Comparison of ENCODE assay signal across 8 cellular contexts in the genomic region with DNA sequence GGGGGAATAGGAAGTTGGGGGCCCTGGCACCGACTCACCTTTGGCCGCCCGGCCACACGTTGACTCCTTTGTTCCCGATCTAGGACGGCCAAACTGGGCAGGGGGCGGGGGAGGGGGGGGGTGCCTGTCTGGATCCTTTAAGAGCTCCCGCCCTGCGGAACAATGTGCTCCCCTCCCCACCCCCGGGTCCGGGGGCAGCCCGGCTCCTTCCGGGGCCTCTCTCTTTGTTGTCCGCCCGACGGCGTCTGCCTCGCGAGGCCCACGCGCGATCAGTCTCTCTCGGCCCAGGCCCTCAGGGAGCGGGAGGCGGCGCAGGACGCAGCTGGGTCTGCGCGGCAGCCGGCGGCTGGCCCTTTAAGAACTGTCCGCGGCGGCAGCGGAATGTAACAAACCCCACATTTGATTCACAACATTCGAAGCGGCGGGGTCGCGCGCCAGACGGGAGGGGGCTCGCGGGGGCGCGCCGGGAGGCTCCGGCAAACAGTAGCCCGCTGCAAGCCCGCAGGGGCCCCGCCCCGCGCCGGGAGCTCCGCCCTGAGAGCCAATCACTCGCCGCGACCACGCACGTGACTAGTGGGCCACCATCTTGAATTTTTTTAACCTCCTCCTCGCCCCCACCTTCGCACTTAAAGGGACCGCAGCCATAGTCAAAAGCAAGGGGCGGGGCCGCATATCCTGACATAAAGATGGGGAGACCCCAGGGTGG. TPM values are rescaled to one million over a fixed set of nuclear protein-coding genes. Genes with fewer than 3 reads are reported as not detected.
A peak's percentile ranks its signal among the peaks of the same experiment; 100 is the strongest.
DNase-seq lines count a peak whose midpoint lies in the region; ATAC-seq and TF ChIP-seq lines count a peak whose summit lies in the region.

A gene (minus strand): TSS at position 501 of the 706 bp plus-strand sequence. CDS start 4,930 bp downstream, outside the sequence.

- H3K4me3 ChIP-seq in right lobe of liver, result peak within 1 kb of the TSS; percentile 83 to 93 (median 92)

- TF ChIP-seq CTCF in CD4-positive, alpha-beta T cell (IDR thresholded peaks at IDR 0.05), result no peak
- no peak for TF ChIP-seq CTCF in right lobe of liver (IDR thresholded peaks at IDR 0.05)

- H3K36me3 ChIP-seq in right lobe of liver, result peaks cover 0 to under 1% (median 0%) of the 10 kb centered on the region in 4 donors

- H3K27ac Mint-ChIP-seq in CD4-positive, alpha-beta T cell, result peak within 1 kb of the TSS; percentile 100
- H3K27ac Mint-ChIP-seq in activated CD4-positive, alpha-beta memory T cell treated with anti-CD3 and anti-CD28 coated beads for 36 hours, result peak within 1 kb of the TSS; percentile 97

- intact Hi-C loops in CD4-positive, alpha-beta T cell (cut with DNase I, micrococcal nuclease), result loop anchor here (1.0 to 10.0 kb wide), 7 partner anchors 35 to 1055 kb away; a partner anchor contains a TSS
- intact Hi-C loops in activated CD4-positive, alpha-beta memory T cell treated with anti-CD3 and anti-CD28 coated beads for 36 hours (cut with micrococcal nuclease), result loop anchor here (1.0 to 10.0 kb wide), 10 partner anchors 89 to 1042 kb away; a partner anchor contains a TSS
- intact Hi-C loops in right lobe of liver (cut with DNase I), result loop anchor here in 1 of 2 donors (10.0 kb wide), 1 partner anchor 92 kb away; a partner anchor contains a TSS

- peak within 1 kb of the TSS; percentile 99 for H3K4me3 Mint-ChIP-seq in CD4-positive, alpha-beta T cell
- H3K4me3 Mint-ChIP-seq in activated CD4-positive, alpha-beta memory T cell treated with anti-CD3 and anti-CD28 coated beads for 36 hours, result peak within 1 kb of the TSS; percentile 92

- DNase-seq in CD4-positive, alpha-beta T cell, result peak; percentile 97 to 99 (median 98)
- DNase-seq in HK-2 (ENCODE audit: unreplicated experiment) (peak; percentile 90), NCI-H82 treated with DMSO at 0.1 percent for 48 hours (lab: John Stamatoyannopoulos, UW; ENCODE audit: unreplicated experiment) (peak; percentile 83), dermis microvascular lymphatic vessel endothelial cell (ENCODE audit: low read depth in 2 of 2) (peak; percentile 94 to 98), right lobe of liver (peak; percentile 98)
- DNase-seq in activated CD4-positive, alpha-beta memory T cell treated with anti-CD3 and anti-CD28 coated beads for 36 hours, result peak; percentile 99
- peak; percentile 98 for DNase-seq in stimulated activated CD4-positive, alpha-beta T cell treated with anti-CD3 and anti-CD28 coated beads, Interleukin-4, amount 100 ng/mL, for 24 hours

- H3K27me3 Mint-ChIP-seq in CD4-positive, alpha-beta T cell, result no peaks in the 10 kb centered on the region
- H3K27me3 Mint-ChIP-seq in activated CD4-positive, alpha-beta memory T cell treated with anti-CD3 and anti-CD28 coated beads for 36 hours, result no peaks in the 10 kb centered on the region

- peaks cover 0 to 37% (median 25%) of the 10 kb centered on the region in 4 donors for H3K4me1 ChIP-seq in right lobe of liver

- H3K27me3 ChIP-seq in CD4-positive, alpha-beta T cell (ENCODE audit: control insufficient read depth, insufficient read depth, low read length), result no peaks in the 10 kb centered on the region
- no peaks in the 10 kb centered on the region for H3K27me3 ChIP-seq in right lobe of liver

- 2% methylated on average over 7 of the region's 65 CpGs for WGBS in right lobe of liver (ENCODE audit: insufficient coverage, low coverage, low lambda C conversion rate, missing lambda C conversion rate)

- H3K9me3 Mint-ChIP-seq in CD4-positive, alpha-beta T cell, result no peaks in the 10 kb centered on the region
- H3K9me3 Mint-ChIP-seq in activated CD4-positive, alpha-beta memory T cell treated with anti-CD3 and anti-CD28 coated beads for 36 hours, result no peaks in the 10 kb centered on the region

- no peaks in the 10 kb centered on the region for H3K9me3 ChIP-seq in CD4-positive, alpha-beta T cell (ENCODE audit: control insufficient read depth, low read length)
- H3K9me3 ChIP-seq in right lobe of liver, result no peaks in the 10 kb centered on the region

- POLR2A ChIA-PET in CD4-positive, alpha-beta T cell (lab: Charles Lee), result interaction anchor here (0.6 to 10.1 kb wide), 26 partner anchors 7 to 1059 kb away, joined by 3 to 185 read pairs (median 6); a partner anchor contains a TSS
- POLR2A ChIA-PET in activated CD4-positive, alpha-beta memory T cell treated with anti-CD3 and anti-CD28 coated beads for 36 hours (lab: Charles Lee), result interaction anchor here (0.6 to 1.9 kb wide), 9 partner anchors 10 to 890 kb away, joined by 3 to 12 read pairs (median 5); a partner anchor contains a TSS

- H3K4me1 Mint-ChIP-seq in CD4-positive, alpha-beta T cell (ENCODE audit: low read depth), result peaks cover 77% of the 10 kb centered on the region
- peaks cover 58% of the 10 kb centered on the region for H3K4me1 Mint-ChIP-seq in activated CD4-positive, alpha-beta memory T cell treated with anti-CD3 and anti-CD28 coated beads for 36 hours (ENCODE audit: low read depth)

- H3K27ac ChIP-seq in CD4-positive, alpha-beta T cell (ENCODE audit: low read depth, low read length), result peak within 1 kb of the TSS; percentile 99
- H3K27ac ChIP-seq in right lobe of liver, result peak within 1 kb of the TSS; percentile 97 to 98 (median 97)

- ATAC-seq in CD4-positive, alpha-beta T cell (ENCODE audit: poor library complexity), result peak; percentile 61
- ATAC-seq in GM19452 (IDR thresholded peaks at IDR 0.05; ENCODE audit: unreplicated experiment) (peak; percentile 55), right lobe of liver (peak; percentile 75 to 82 (median 79))

- peak; percentile 64 for TF ChIP-seq POLR2A in right lobe of liver (IDR thresholded peaks at IDR 0.05)

- peaks cover 54% of the 10 kb centered on the region for H3K36me3 Mint-ChIP-seq in CD4-positive, alpha-beta T cell (ENCODE audit: low read depth)
- peaks cover 8% of the 10 kb centered on the region for H3K36me3 Mint-ChIP-seq in activated CD4-positive, alpha-beta memory T cell treated with anti-CD3 and anti-CD28 coated beads for 36 hours

- CTCF ChIA-PET in CD4-positive, alpha-beta T cell (lab: Charles Lee), result interaction anchor here (1.3 to 7.1 kb wide), 3 partner anchors 60 to 121 kb away, joined by 3 to 42 read pairs (median 37); a partner anchor contains a TSS
- CTCF ChIA-PET in activated CD4-positive, alpha-beta memory T cell treated with anti-CD3 and anti-CD28 coated beads for 36 hours (lab: Charles Lee), result interaction anchor here (1.3 to 4.2 kb wide), 5 partner anchors 37 to 773 kb away, joined by 3 to 33 read pairs (median 6); a partner anchor contains a TSS

RNA-seq across cellular contexts. Expression of the gene that starts here (rescaled TPM):
- 100 to 1,000 TPM; 208 to 217 TPM for total RNA-seq in CD4-positive, alpha-beta T cell
- total RNA-seq in activated CD4-positive, alpha-beta memory T cell treated with anti-CD3 and anti-CD28 coated beads for 36 hours, result 10 to 100 TPM; 61.9 to 68.1 TPM
- total RNA-seq in dermis microvascular lymphatic vessel endothelial cell (2.4 and 7.0 TPM in 2 replicates), right lobe of liver (10 to 100 TPM in 4 of 6 experiments, 1 to 10 TPM in 2; 5.1 to 16.3 (median 12.7) TPM)

Comparison
In these comparisons a context has a peak if more than half of its experiments do, and no peak if none do; other contexts are left out.
1. Peak in every context shown above with its lines: DNase-seq, ATAC-seq, H3K4me3 ChIP-seq and H3K27ac ChIP-seq.